Comparison of ENCODE assay signal across 10 cellular contexts in the genomic region with DNA sequence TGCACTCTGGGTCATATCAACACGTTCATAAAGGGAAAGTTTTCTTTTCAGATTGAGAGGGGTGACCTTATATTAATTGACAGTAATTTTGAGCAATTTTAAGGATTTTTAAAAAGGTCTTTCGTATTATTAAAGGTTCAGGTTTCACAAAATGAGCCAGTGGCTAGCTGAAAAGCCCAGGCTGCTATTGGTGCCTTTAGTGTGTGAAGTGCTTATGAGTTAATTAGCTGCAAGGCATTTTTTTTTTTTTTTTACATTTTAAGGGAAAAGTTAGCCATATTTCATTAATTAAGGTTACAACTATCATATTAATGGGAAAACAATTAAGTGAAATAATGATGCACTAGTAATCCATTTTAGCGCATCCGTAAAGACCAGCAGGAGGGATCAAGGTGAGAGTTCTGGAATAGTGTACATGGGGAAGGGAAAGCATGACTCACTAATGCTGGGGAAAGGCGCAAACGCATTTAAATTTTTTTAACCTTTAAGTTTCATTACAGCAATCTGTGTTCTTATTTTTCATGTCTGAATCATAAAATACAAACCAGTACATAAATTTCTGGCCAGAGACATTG.
DNase-seq lines count a peak whose midpoint lies in the region; ATAC-seq and TF ChIP-seq lines count a peak whose summit lies in the region.
"Had no signal": no experiment of that assay in that cellular context is flagged by ENCODE, and none has a peak within 500 bp of the region (broad histone marks: within the 10 kb centered on the region; RNA-seq: fewer than 3 reads in every experiment).

No MANE protein-coding gene starts in this region.

- no peaks in the 10 kb centered on the region for H3K36me3 Mint-ChIP-seq in progenitor cell of endocrine pancreas (ENCODE audit: insufficient read depth)

- H3K27ac Mint-ChIP-seq in progenitor cell of endocrine pancreas: peak overlapping the region; percentile 27

- no peaks in the 10 kb centered on the region for H3K27me3 Mint-ChIP-seq in progenitor cell of endocrine pancreas

- peak overlapping the region; percentile 64 for H3K27ac ChIP-seq in SJSA1

- no peaks in the 10 kb centered on the region for H3K27me3 ChIP-seq in SJSA1 (replicated peaks)

- no peaks in the 10 kb centered on the region for H3K9me3 Mint-ChIP-seq in progenitor cell of endocrine pancreas (ENCODE audit: low read depth)
- H3K9me3 Mint-ChIP-seq: neural crest cell had no signal

- no peak overlapping the region for H3K4me3 ChIP-seq in SJSA1

- TF ChIP-seq CTCF in progenitor cell of endocrine pancreas (IDR thresholded peaks at IDR 0.05; ENCODE audit: unreplicated experiment) (no peak), GM20000 (IDR thresholded peaks at IDR 0.05; ENCODE audit: extremely low read depth, missing control alignments) (no peak)

- peak in 1 of 2 experiments; percentile 10 for DNase-seq in SJSA1 (ENCODE audit: low read depth in 1 of 2, low spot score in 2 of 2)
- DNase-seq in progenitor cell of endocrine pancreas (ENCODE audit: low spot score, unreplicated experiment): no peak
- no peak for DNase-seq in GM20000 (ENCODE audit: low spot score)
- DNase-seq in COLO829 (ENCODE audit: low spot score): no peak
- no peak for DNase-seq in NOMO-1 treated with dmso at 0.1 percent for 144 hours (lab: John Stamatoyannopoulos, UW; ENCODE audit: unreplicated experiment)
- DNase-seq in GM03348 (ENCODE audit: low spot score): no peak
- DNase-seq: NCI-H510A had no signal

- H3K4me1 ChIP-seq in SJSA1 (replicated peaks): peaks cover 19% of the 10 kb centered on the region

- no peaks in the 10 kb centered on the region for H3K36me3 ChIP-seq in SJSA1

- ATAC-seq in GM19395 (IDR thresholded peaks at IDR 0.05; ENCODE audit: unreplicated experiment): peak; percentile 49
- peak; percentile 28 for ATAC-seq in HG02884 (IDR thresholded peaks at IDR 0.05; ENCODE audit: unreplicated experiment)

- no peak overlapping the region for H3K4me3 Mint-ChIP-seq in progenitor cell of endocrine pancreas (ENCODE audit: low read depth)
- H3K4me3 Mint-ChIP-seq: neural crest cell had no signal

- peaks cover 7% of the 10 kb centered on the region for H3K4me1 Mint-ChIP-seq in progenitor cell of endocrine pancreas (ENCODE audit: low read depth)

- no peaks in the 10 kb centered on the region for H3K9me3 ChIP-seq in SJSA1 (replicated peaks)
